1 cellular context compared by ENCODE assay signal in the genomic region with DNA sequence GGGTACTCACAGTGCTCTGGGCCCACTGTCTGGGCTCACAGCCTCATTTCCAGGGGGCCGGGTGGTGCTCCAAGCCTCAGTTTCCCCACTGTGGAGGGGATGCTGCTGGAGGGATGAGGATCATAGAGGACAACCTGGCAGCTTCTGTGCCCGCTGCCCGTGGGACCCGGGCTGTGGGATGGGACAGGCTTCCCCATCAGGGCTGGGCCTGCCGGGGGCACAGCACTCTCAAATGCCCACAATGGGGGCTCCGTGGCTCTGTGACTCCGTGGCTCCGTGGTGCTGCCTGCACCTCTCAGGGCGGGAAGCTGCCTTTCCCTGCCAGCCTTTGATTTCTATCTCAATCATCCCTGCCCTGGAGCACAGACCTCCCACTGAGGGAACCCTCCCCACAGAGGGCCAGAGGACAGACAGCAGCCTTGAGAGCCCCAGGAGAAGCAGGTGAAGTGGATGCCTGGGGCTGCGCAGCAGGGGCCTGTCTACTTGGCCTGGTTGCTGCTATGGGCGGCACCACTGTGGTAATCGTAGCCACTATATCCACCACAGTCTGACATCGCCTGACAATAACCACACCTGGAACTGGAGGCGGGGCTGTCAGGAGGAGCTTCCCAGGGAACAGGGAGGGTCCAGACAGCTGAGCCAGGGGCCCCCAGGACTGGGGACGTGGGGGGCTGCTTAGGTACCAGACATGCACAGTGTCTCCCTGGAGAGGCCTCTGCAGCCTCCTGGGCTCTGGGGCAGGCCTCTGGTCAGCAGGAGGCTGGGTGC.
TF ChIP-seq lines count a peak whose summit lies in the region.

No MANE protein-coding gene starts in this region.

TF ChIP-seq in HepG2, 621 proteins besides CTCF, POLR2A, EP300 and RAD21 (continued from another document):
- TF ChIP-seq ZNF703 (CRISPR knock-in tag; IDR thresholded peaks at IDR 0.05; ENCODE audit: borderline replicate concordance), result no peak
